ENCODE assay signal across 27 cellular contexts in the genomic region with DNA sequence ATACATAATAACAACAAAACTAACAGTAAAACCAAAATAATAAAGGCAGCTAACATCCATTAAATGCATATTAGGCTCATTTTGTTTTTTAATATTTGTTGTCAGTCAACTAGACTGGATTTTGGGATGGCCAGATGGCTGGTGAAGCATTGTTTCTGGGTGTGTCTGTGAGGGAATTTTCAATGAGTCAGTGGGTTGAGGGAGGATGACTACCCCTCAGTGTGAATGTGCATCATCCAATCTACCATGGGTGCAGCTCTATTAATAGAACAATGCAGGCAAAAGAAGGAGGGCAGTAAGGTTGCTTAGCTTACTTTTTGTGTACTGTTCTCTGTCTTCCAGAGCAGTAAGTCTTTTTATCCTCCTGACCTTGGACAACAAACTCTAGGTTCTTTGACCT.
DNase-seq lines count a peak whose midpoint lies in the region; ATAC-seq, FAIRE-seq and TF ChIP-seq lines count a peak whose summit lies in the region.
"Had no signal": no experiment of that assay in that cellular context is flagged by ENCODE, and none has a peak within 500 bp of the region (broad histone marks: within the 10 kb centered on the region; RNA-seq: fewer than 3 reads in every experiment).

No MANE protein-coding gene starts in this region.

- H3K4me2 ChIP-seq in keratinocyte (ENCODE audit: control insufficient read depth, extremely low read depth, insufficient read depth, low read depth, low read length) = peak overlapping the region; percentile 9

- H3K9me3 ChIP-seq in keratinocyte (ENCODE audit: control insufficient read depth, low read depth, low read length) = no peaks in the 10 kb centered on the region
- H3K9me3 ChIP-seq: ascending aorta, gastrocnemius medialis, pancreas, upper lobe of left lung had no signal

- DNase-seq in A172 (ENCODE audit: low spot score) = peak; percentile 26
- peak; percentile 18 for DNase-seq in RKO (ENCODE audit: low spot score)
- no peak for DNase-seq in endothelial cell (ENCODE audit: low spot score)
- DNase-seq in keratinocyte (ENCODE audit: low read depth, low spot score) = peak; percentile 61
- DNase-seq in activated CD4-positive, CD25-positive, alpha-beta regulatory T cell treated with anti-CD3 and anti-CD28 coated beads, Interleukin-2, amount 50 U/mL, for 72 hours = no peak
- DNase-seq in NCI-H1105 treated with DMSO at 0.1 percent for 48 hours (lab: John Stamatoyannopoulos, UW) = no peak
- DNase-seq: 8988T; activated CD4-positive, alpha-beta T cell treated with anti-CD3 and anti-CD28 coated beads for 36 hours; AML-193; CD8-positive, alpha-beta T cell; gastrocnemius medialis; GDM1; H9; KBM-7; kidney; naive B cell; NCI-H187; pancreas; right cardiac atrium; upper lobe of left lung had no signal

- peak; percentile 53 for FAIRE-seq in keratinocyte (lab: Jason Lieb, UNC)
- FAIRE-seq: colon, kidney, pancreas, TTC549 had no signal

- H3K27ac Mint-ChIP-seq in endothelial cell (ENCODE audit: unreplicated experiment) = peak overlapping the region; percentile 72
- H3K27ac Mint-ChIP-seq: activated CD4-positive, alpha-beta T cell treated with anti-CD3 and anti-CD28 coated beads for 36 hours; activated naive CD4-positive, alpha-beta T cell treated with anti-CD3 and anti-CD28 coated beads, Interleukin-2, amount 50 U/mL, for 72 hours; CD8-positive, alpha-beta T cell; naive B cell had no signal

- H3K9me1 ChIP-seq in keratinocyte (ENCODE audit: control insufficient read depth, extremely low read depth, insufficient read depth, low read length) = no peaks in the 10 kb centered on the region

- peaks cover 11% of the 10 kb centered on the region for H3K4me1 ChIP-seq in keratinocyte (ENCODE audit: control insufficient read depth, extremely low read depth, insufficient read depth, low read length)
- H3K4me1 ChIP-seq: ascending aorta, gastrocnemius medialis, pancreas, upper lobe of left lung had no signal

- TF ChIP-seq CTCF in endothelial cell (IDR thresholded peaks at IDR 0.05; ENCODE audit: unreplicated experiment) (no peak), keratinocyte (optimal IDR thresholded peaks at IDR 0.05 in 1 of 3, IDR thresholded peaks at IDR 0.05 in 1 of 3, conservative IDR thresholded peaks at IDR 0.05 in 1 of 3; ENCODE audit: extremely low read depth in 1 of 3, insufficient read depth in 2 of 3, low read length in 3 of 3) (no peak)

- no peaks in the 10 kb centered on the region for H4K20me1 ChIP-seq in keratinocyte (ENCODE audit: control insufficient read depth, extremely low read depth, insufficient read depth, low read length)

- no peaks in the 10 kb centered on the region for H3K27me3 ChIP-seq in keratinocyte (ENCODE audit: control insufficient read depth, extremely low read depth, insufficient read depth, low read length)
- H3K27me3 ChIP-seq: ascending aorta, gastrocnemius medialis, pancreas, upper lobe of left lung had no signal

- H3K27ac ChIP-seq in keratinocyte (ENCODE audit: control insufficient read depth, insufficient read depth, low read length) = peak overlapping the region; percentile 66
- H3K27ac ChIP-seq: ascending aorta, gastrocnemius medialis, pancreas, upper lobe of left lung had no signal

- no peak overlapping the region for H3K4me3 ChIP-seq in keratinocyte (ENCODE audit: control insufficient read depth in 2 of 3, extremely low read depth in 1 of 3, insufficient read depth in 2 of 3, low read depth in 1 of 3, low read length in 3 of 3)
- H3K4me3 ChIP-seq: ascending aorta, gastrocnemius medialis, pancreas, upper lobe of left lung had no signal

- peak overlapping the region; percentile 7 for H2AFZ ChIP-seq in keratinocyte (ENCODE audit: control insufficient read depth, low read length)

- H3K79me2 ChIP-seq in keratinocyte (ENCODE audit: control insufficient read depth, insufficient read depth, low read length) = no peaks in the 10 kb centered on the region

- dilution Hi-C loops in keratinocyte (cut with MboI; ENCODE audit: extremely low pct_ligation_motif_present, low sequenced_read_pairs) = no loop called here

- H3K4me3 Mint-ChIP-seq in endothelial cell (ENCODE audit: unreplicated experiment) = no peak overlapping the region
- H3K4me3 Mint-ChIP-seq: activated CD4-positive, alpha-beta T cell treated with anti-CD3 and anti-CD28 coated beads for 36 hours; CD8-positive, alpha-beta T cell; H9; naive B cell had no signal

- no peaks in the 10 kb centered on the region for H3K36me3 ChIP-seq in keratinocyte (ENCODE audit: control insufficient read depth in 2 of 2, extremely low read depth in 1 of 2, insufficient read depth in 2 of 2, low read length in 2 of 2)
- H3K36me3 ChIP-seq: ascending aorta, gastrocnemius medialis, pancreas, upper lobe of left lung had no signal

- peaks cover 1% of the 10 kb centered on the region for H3K27me3 Mint-ChIP-seq in endothelial cell (ENCODE audit: unreplicated experiment)
- H3K27me3 Mint-ChIP-seq: activated CD4-positive, alpha-beta T cell treated with anti-CD3 and anti-CD28 coated beads for 36 hours; naive B cell had no signal

- ATAC-seq in HG03457 (IDR thresholded peaks at IDR 0.05; ENCODE audit: unreplicated experiment) (no peak), esophagus mucosa (no peak)
- ATAC-seq: activated CD4-positive, alpha-beta T cell treated with anti-CD3 and anti-CD28 coated beads for 36 hours; activated naive CD4-positive, alpha-beta T cell treated with anti-CD3 and anti-CD28 coated beads, Interleukin-2, amount 50 U/mL, for 72 hours; CD8-positive, alpha-beta T cell; gastrocnemius medialis; pancreas; Right ventricle myocardium inferior had no signal

- H3K36me3 Mint-ChIP-seq in endothelial cell (ENCODE audit: low read depth, unreplicated experiment) = no peaks in the 10 kb centered on the region
- H3K36me3 Mint-ChIP-seq: activated naive CD4-positive, alpha-beta T cell treated with anti-CD3 and anti-CD28 coated beads, Interleukin-2, amount 50 U/mL, for 72 hours; CD8-positive, alpha-beta T cell; naive B cell had no signal

- H3K9me3 Mint-ChIP-seq in endothelial cell (ENCODE audit: unreplicated experiment) = no peaks in the 10 kb centered on the region

- H3K4me1 Mint-ChIP-seq in endothelial cell (ENCODE audit: unreplicated experiment) = peaks cover 14% of the 10 kb centered on the region
- H3K4me1 Mint-ChIP-seq: activated CD4-positive, alpha-beta T cell treated with anti-CD3 and anti-CD28 coated beads for 36 hours; naive B cell had no signal

- H3K9ac ChIP-seq in keratinocyte (ENCODE audit: control insufficient read depth, extremely low read depth, insufficient read depth, low read length) = peak overlapping the region; percentile 39

Comparison
In these comparisons a context has a peak if more than half of its experiments do, and no peak if none do; other contexts are left out.
1. DNase-seq: peak in A172 (single experiment), RKO (single experiment) and keratinocyte (single experiment); none in endothelial cell (single experiment), activated CD4-positive, CD25-positive, alpha-beta regulatory T cell treated with anti-CD3 and anti-CD28 coated beads, Interleukin-2, amount 50 U/mL, for 72 hours (single experiment) and NCI-H1105 treated with DMSO at 0.1 percent for 48 hours (single experiment).